Comparison of ENCODE assay signal across 1 cellular context in the genomic region with DNA sequence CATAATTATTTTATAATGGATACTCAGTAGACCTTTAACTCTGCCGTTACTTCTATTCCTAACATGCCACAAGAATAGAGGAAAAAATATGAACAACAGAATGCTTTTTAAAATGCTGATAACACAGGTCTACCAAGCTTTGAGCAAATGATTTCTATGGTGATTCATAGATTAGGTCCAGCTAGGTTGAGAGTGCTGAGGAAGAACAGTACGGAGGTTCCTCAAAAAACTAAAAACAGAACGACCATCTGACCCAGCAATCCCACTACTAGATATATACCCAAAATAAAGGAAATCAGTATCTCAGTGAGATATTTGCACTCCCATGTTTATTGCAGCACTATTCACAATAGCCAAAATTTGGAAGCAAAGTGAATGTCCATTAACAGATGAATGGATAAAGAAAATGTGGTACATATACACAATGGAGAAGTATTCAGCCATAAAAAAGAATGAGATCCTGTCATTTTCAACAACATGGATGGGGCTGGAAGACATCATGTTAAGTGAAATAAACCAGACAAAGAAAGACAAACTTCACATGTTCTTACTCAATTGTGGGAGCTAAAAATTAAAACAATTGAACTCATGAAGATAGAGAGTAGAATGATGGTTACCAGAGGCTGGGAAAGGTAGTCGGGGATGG.
TF ChIP-seq lines count a peak whose summit lies in the region.

No MANE protein-coding gene starts in this region.

TF ChIP-seq in SK-N-SH, 30 proteins besides CTCF, POLR2A, EP300 and RAD21:
- TF ChIP-seq SMC3 (IDR thresholded peaks at IDR 0.05; ENCODE audit: low read depth, low read length): no peak
- TF ChIP-seq SIN3A (IDR thresholded peaks at IDR 0.05; ENCODE audit: borderline replicate concordance, low read depth, low read length): no peak
- TF ChIP-seq REST (IDR thresholded peaks at IDR 0.05; ENCODE audit: low read depth, low read length): no peak
- TF ChIP-seq, protein P1, sequence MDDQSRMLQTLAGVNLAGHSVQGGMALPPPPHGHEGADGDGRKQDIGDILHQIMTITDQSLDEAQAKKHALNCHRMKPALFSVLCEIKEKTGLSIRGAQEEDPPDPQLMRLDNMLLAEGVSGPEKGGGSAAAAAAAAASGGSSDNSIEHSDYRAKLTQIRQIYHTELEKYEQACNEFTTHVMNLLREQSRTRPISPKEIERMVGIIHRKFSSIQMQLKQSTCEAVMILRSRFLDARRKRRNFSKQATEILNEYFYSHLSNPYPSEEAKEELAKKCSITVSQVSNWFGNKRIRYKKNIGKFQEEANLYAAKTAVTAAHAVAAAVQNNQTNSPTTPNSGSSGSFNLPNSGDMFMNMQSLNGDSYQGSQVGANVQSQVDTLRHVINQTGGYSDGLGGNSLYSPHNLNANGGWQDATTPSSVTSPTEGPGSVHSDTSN (IDR thresholded peaks at IDR 0.05): no peak
- TF ChIP-seq ELF1 (IDR thresholded peaks at IDR 0.05): no peak
- TF ChIP-seq POLR2AphosphoS5 (IDR thresholded peaks at IDR 0.05; ENCODE audit: low read depth, low read length): no peak
- TF ChIP-seq TEAD4 (IDR thresholded peaks at IDR 0.05; ENCODE audit: borderline replicate concordance, insufficient read depth): no peak
- TF ChIP-seq FOXM1 (IDR thresholded peaks at IDR 0.05; ENCODE audit: low read depth): no peak
- TF ChIP-seq, protein P2, sequence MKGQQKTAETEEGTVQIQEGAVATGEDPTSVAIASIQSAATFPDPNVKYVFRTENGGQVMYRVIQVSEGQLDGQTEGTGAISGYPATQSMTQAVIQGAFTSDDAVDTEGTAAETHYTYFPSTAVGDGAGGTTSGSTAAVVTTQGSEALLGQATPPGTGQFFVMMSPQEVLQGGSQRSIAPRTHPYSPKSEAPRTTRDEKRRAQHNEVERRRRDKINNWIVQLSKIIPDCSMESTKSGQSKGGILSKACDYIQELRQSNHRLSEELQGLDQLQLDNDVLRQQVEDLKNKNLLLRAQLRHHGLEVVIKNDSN (IDR thresholded peaks at IDR 0.05; ENCODE audit: borderline replicate concordance, low read depth): no peak
- TF ChIP-seq RFX5 (IDR thresholded peaks at IDR 0.05; ENCODE audit: low read length): no peak
- TF ChIP-seq, protein P3, sequence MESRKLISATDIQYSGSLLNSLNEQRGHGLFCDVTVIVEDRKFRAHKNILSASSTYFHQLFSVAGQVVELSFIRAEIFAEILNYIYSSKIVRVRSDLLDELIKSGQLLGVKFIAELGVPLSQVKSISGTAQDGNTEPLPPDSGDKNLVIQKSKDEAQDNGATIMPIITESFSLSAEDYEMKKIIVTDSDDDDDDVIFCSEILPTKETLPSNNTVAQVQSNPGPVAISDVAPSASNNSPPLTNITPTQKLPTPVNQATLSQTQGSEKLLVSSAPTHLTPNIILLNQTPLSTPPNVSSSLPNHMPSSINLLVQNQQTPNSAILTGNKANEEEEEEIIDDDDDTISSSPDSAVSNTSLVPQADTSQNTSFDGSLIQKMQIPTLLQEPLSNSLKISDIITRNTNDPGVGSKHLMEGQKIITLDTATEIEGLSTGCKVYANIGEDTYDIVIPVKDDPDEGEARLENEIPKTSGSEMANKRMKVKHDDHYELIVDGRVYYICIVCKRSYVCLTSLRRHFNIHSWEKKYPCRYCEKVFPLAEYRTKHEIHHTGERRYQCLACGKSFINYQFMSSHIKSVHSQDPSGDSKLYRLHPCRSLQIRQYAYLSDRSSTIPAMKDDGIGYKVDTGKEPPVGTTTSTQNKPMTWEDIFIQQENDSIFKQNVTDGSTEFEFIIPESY (IDR thresholded peaks at IDR 0.05; ENCODE audit: borderline replicate concordance, low read depth): no peak
- TF ChIP-seq IRF3 (IDR thresholded peaks at IDR 0.05; ENCODE audit: low read depth, low read length): no peak
- TF ChIP-seq, protein P4, sequence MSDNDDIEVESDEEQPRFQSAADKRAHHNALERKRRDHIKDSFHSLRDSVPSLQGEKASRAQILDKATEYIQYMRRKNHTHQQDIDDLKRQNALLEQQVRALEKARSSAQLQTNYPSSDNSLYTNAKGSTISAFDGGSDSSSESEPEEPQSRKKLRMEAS (IDR thresholded peaks at IDR 0.05; ENCODE audit: low read depth): no peak
- TF ChIP-seq MXI1 (IDR thresholded peaks at IDR 0.05; ENCODE audit: low read depth, low read length): no peak
- TF ChIP-seq RCOR1 (IDR thresholded peaks at IDR 0.05; ENCODE audit: low read length): no peak
- no peak for TF ChIP-seq YY1 (IDR thresholded peaks at IDR 0.05; ENCODE audit: low read depth)
- no peak for TF ChIP-seq MEF2A (IDR thresholded peaks at IDR 0.05; ENCODE audit: borderline replicate concordance, low read depth)
- no peak for TF ChIP-seq EZH2phosphoT487 (IDR thresholded peaks at IDR 0.05; ENCODE audit: borderline replicate concordance, low read depth)
- TF ChIP-seq NFIC (IDR thresholded peaks at IDR 0.05; ENCODE audit: borderline replicate concordance): no peak
- TF ChIP-seq JUND (IDR thresholded peaks at IDR 0.05): no peak
TF ChIP-seq in SK-N-SH: peak in this region for 0.
